ENCODE assay signal across 15 cellular contexts in genomic region chr2:121716126-121716525, GRCh38. TPM values are rescaled to one million over a fixed set of nuclear protein-coding genes. Genes with fewer than 3 reads are reported as not detected.
DNase-seq lines count a peak whose midpoint lies in the region; ATAC-seq and TF ChIP-seq lines count a peak whose summit lies in the region.
"Had no signal": no experiment of that assay in that cellular context is flagged by ENCODE, and none has a peak within 500 bp of the region (broad histone marks: within the 10 kb centered on the region; RNA-seq: fewer than 3 reads in every experiment).

No MANE protein-coding gene starts in this region.

- H3K9ac ChIP-seq in SK-N-SH, result no peak overlapping the region
- H3K9ac ChIP-seq: GM23248 had no signal

- no peak; the same call in 2 of the 3 replicates for ATAC-seq in SK-N-SH treated with all-trans-retinoic acid at 6 μM for 48 hours
- ATAC-seq in left lobe of liver, result peak; percentile 28
- no peak for ATAC-seq in gastrocnemius medialis
- ATAC-seq in HG03095 (IDR thresholded peaks at IDR 0.05; ENCODE audit: unreplicated experiment), result no peak
- ATAC-seq in GM18873 (IDR thresholded peaks at IDR 0.05; ENCODE audit: low FRiP score, unreplicated experiment), result no peak
- ATAC-seq: A549 had no signal

- H3F3A ChIP-seq in SK-N-SH (replicated peaks; ENCODE audit: insufficient read depth), result peaks cover 4% of the 10 kb centered on the region

- no peak overlapping the region for H2AFZ ChIP-seq in SK-N-SH (ENCODE audit: low read depth)
- H2AFZ ChIP-seq: GM23248 had no signal

- H3K9me3 ChIP-seq in SK-N-SH (no peaks in the 10 kb centered on the region), gastrocnemius medialis (no peaks in the 10 kb centered on the region)
- H3K9me3 ChIP-seq: A549, Caco-2, HAP-1 had no signal

- TF ChIP-seq EP300 in SK-N-SH (IDR thresholded peaks at IDR 0.05; ENCODE audit: borderline replicate concordance in 1 of 2, low read depth in 1 of 2, low read length in 1 of 2), result no peak

- intact Hi-C loops in gastrocnemius medialis (cut with DNase I; ENCODE audit: low total_unique reads), result loop anchor here (2.0 kb wide), 1 partner anchor 65 kb away; no protein-coding TSS in a partner anchor

- no peaks in the 10 kb centered on the region for H4K20me1 ChIP-seq in SK-N-SH (ENCODE audit: insufficient read depth)

- POLR2A ChIA-PET in SK-N-SH (lab: Yijun Ruan, JAX), result no interaction called here

- no peaks in the 10 kb centered on the region for H3K36me3 ChIP-seq in SK-N-SH (replicated peaks in 1 of 2; ENCODE audit: control insufficient read depth in 1 of 2, insufficient read depth in 2 of 2, low read length in 1 of 2)
- H3K36me3 ChIP-seq in gastrocnemius medialis, result no peaks in the 10 kb centered on the region
- H3K36me3 ChIP-seq: HAP-1 had no signal

- no peak overlapping the region for H3K4me3 ChIP-seq in SK-N-SH (ENCODE audit: low read depth in 2 of 2, low read length in 1 of 2)
- H3K4me3 ChIP-seq in gastrocnemius medialis, result no peak overlapping the region
- H3K4me3 ChIP-seq: A549, GM23248, HAP-1 had no signal

- CTCF ChIA-PET in SK-N-SH (lab: Yijun Ruan, JAX), result interaction anchor here (1.2 to 1.5 kb wide), 4 partner anchors 14 to 314 kb away, joined by 3 to 5 read pairs (median 3); partner anchors contain the start of gene RNU4ATAC

- no peaks in the 10 kb centered on the region for H3K79me2 ChIP-seq in SK-N-SH (ENCODE audit: insufficient read depth)

- H3K27ac ChIP-seq in SK-N-SH (ENCODE audit: low read depth in 2 of 2, low read length in 1 of 2) (no peak overlapping the region), gastrocnemius medialis (peak overlapping the region; percentile 54 to 85 (median 70))
- H3K27ac ChIP-seq: 22Rv1, A549, C4-2B, GM23248 had no signal

- TF ChIP-seq CTCF in SK-N-SH (IDR thresholded peaks at IDR 0.05), result no peak
- no peak for TF ChIP-seq CTCF in gastrocnemius medialis (IDR thresholded peaks at IDR 0.05 in 4 of 5, conservative IDR thresholded peaks at IDR 0.05 in 1 of 5)

- DNase-seq in SK-N-SH, result no peak
- no peak for DNase-seq in left lobe of liver (ENCODE audit: low spot score)
- no peak for DNase-seq in gastrocnemius medialis
- no peak for DNase-seq in NCI-H1694 treated with DMSO at 0.1 percent for 48 hours (lab: John Stamatoyannopoulos, UW)
- DNase-seq: AML-193; Caco-2; CD4-positive, alpha-beta T cell; GM23248 had no signal

- TF ChIP-seq POLR2A in gastrocnemius medialis (IDR thresholded peaks at IDR 0.05), result no peak

- WGBS in SK-N-SH (ENCODE audit: low lambda C conversion rate), result 57% methylated on average over 1 of the region's 1 CpG

- H3K9me2 ChIP-seq in SK-N-SH, result no peaks in the 10 kb centered on the region

- H3K4me1 ChIP-seq in SK-N-SH (ENCODE audit: control insufficient read depth in 1 of 2, insufficient read depth in 2 of 2, low read depth in 1 of 2, low read length in 1 of 2) (0 out of 4 replicates have a peak, but pooled peaks cover 0 to 2% of the 10 kb centered on the region in 2 experiments), gastrocnemius medialis (peaks cover 11 to 13% of the 10 kb centered on the region in 2 donors)
- H3K4me1 ChIP-seq: A549, Caco-2, HAP-1 had no signal

- TF ChIP-seq RAD21 in SK-N-SH (IDR thresholded peaks at IDR 0.05; ENCODE audit: low read length), result no peak

- H3K4me2 ChIP-seq in SK-N-SH, result no peak overlapping the region
- H3K4me2 ChIP-seq: A549 had no signal

- in situ Hi-C loops in gastrocnemius medialis (cut with MboI; ENCODE audit: low sequenced_read_pairs in 4 of 4), result loop anchor here in 3 of 4 donors (10.0 to 25.0 kb wide), 4 partner anchors 51 to 321 kb away; partner anchors contain the start of gene RNU4ATAC (in 2 of the 3)

- H3K27me3 ChIP-seq in SK-N-SH (ENCODE audit: insufficient read depth) (no peaks in the 10 kb centered on the region), gastrocnemius medialis (no peaks in the 10 kb centered on the region)

TF ChIP-seq in SK-N-SH treated with all-trans-retinoic acid at 6 μM for 48 hours, 23 proteins besides CTCF, POLR2A, EP300 and RAD21 (continues in another document):
- TF ChIP-seq CSRNP3 (CRISPR knock-in tag; IDR thresholded peaks at IDR 0.05) (no peak), BACH2 (CRISPR knock-in tag; IDR thresholded peaks at IDR 0.05; ENCODE audit: borderline replicate concordance) (no peak), ZNF70 (CRISPR knock-in tag; IDR thresholded peaks at IDR 0.05) (no peak), OSR1 (CRISPR knock-in tag; IDR thresholded peaks at IDR 0.05) (no peak), CREB5 (CRISPR knock-in tag; IDR thresholded peaks at IDR 0.05; ENCODE audit: low read depth) (no peak), CSDC2 (CRISPR knock-in tag; IDR thresholded peaks at IDR 0.05) (no peak), ZFP3 (CRISPR knock-in tag; IDR thresholded peaks at IDR 0.05) (no peak), TCF4 (CRISPR knock-in tag; IDR thresholded peaks at IDR 0.05; ENCODE audit: borderline replicate concordance) (peak; percentile 83), RARB (CRISPR knock-in tag; IDR thresholded peaks at IDR 0.05) (no peak), ARNTL (CRISPR knock-in tag; IDR thresholded peaks at IDR 0.05; ENCODE audit: borderline replicate concordance, low read depth) (no peak), ISL1 (CRISPR knock-in tag; IDR thresholded peaks at IDR 0.05) (peak; percentile 96)

TF ChIP-seq in SK-N-SH, 30 proteins besides CTCF, POLR2A, EP300 and RAD21 (continues in another document):
- TF ChIP-seq FOXJ3 (CRISPR knock-in tag; IDR thresholded peaks at IDR 0.05) (no peak), FOXM1 (IDR thresholded peaks at IDR 0.05; ENCODE audit: low read depth) (no peak), RFX5 (IDR thresholded peaks at IDR 0.05; ENCODE audit: low read length) (no peak), EZH2phosphoT487 (IDR thresholded peaks at IDR 0.05; ENCODE audit: borderline replicate concordance, low read depth) (no peak), MEF2A (IDR thresholded peaks at IDR 0.05; ENCODE audit: borderline replicate concordance, low read depth) (no peak), USF1 (IDR thresholded peaks at IDR 0.05; ENCODE audit: borderline replicate concordance, low read depth) (no peak), USF2 (IDR thresholded peaks at IDR 0.05; ENCODE audit: borderline replicate concordance, low read depth, low read length) (no peak), PBX3 (IDR thresholded peaks at IDR 0.05) (no peak), NFIC (IDR thresholded peaks at IDR 0.05; ENCODE audit: borderline replicate concordance) (no peak), SMC3 (IDR thresholded peaks at IDR 0.05; ENCODE audit: low read depth, low read length) (no peak), REST (IDR thresholded peaks at IDR 0.05; ENCODE audit: low read depth, low read length) (no peak)

RNA-seq across cellular contexts. Expression of gene NIFK, which starts 20.5 kb away (rescaled TPM):
- 17.0 and 22.8 TPM in 2 replicates for polyA plus RNA-seq in SK-N-SH (2012; rRNA removed)
- polyA plus RNA-seq in SK-N-SH (2012; cell fraction: cytosol; rRNA removed), result 27.2 and 43.1 TPM in 2 replicates
- 15.2 and 23.2 TPM in 2 replicates for polyA plus RNA-seq in SK-N-SH (2012; cell fraction: nucleus; rRNA removed)
- total RNA-seq in left lobe of liver (13.2 TPM), gastrocnemius medialis (10 to 100 TPM; 31.1 to 42.3 (median 37.3) TPM)

RNA-seq across cellular contexts. Expression of gene TSN, which starts 39.3 kb away (rescaled TPM):
- polyA plus RNA-seq in SK-N-SH (2012; rRNA removed), result 26.1 and 35.1 TPM in 2 replicates
- 36.5 and 40.7 TPM in 2 replicates for polyA plus RNA-seq in SK-N-SH (2012; cell fraction: cytosol; rRNA removed)
- 12.2 and 16.9 TPM in 2 replicates for polyA plus RNA-seq in SK-N-SH (2012; cell fraction: nucleus; rRNA removed)
- total RNA-seq in left lobe of liver (24.0 TPM), gastrocnemius medialis (10 to 100 TPM; 31.8 to 49.3 (median 41.2) TPM)

Comparison
In these comparisons a context has a peak if more than half of its experiments do, and no peak if none do; other contexts are left out.
1. H3K27ac ChIP-seq: peak in gastrocnemius medialis (4 of 4); none in SK-N-SH (0 of 2).